11 cellular contexts compared by ENCODE assay signal in genomic region chr16:56611281-56611833, GRCh38. TPM values are rescaled to one million over a fixed set of nuclear protein-coding genes. Genes with fewer than 3 reads are reported as not detected.
DNase-seq lines count a peak whose midpoint lies in the region; ATAC-seq and TF ChIP-seq lines count a peak whose summit lies in the region.
"Had no signal": no experiment of that assay in that cellular context is flagged by ENCODE, and none has a peak within 500 bp of the region (broad histone marks: within the 10 kb centered on the region; RNA-seq: fewer than 3 reads in every experiment).

No MANE protein-coding gene starts in this region.

- ATAC-seq in activated B cell treated with CpG ODN at 0.5 μM for 24 hours (ENCODE audit: low read depth) (no peak), sciatic nerve (peak; percentile 13), HG02840 (IDR thresholded peaks at IDR 0.05; ENCODE audit: low FRiP score, unreplicated experiment) (no peak)
- ATAC-seq: K562 had no signal

- H3K36me3 Mint-ChIP-seq in activated B cell treated with CpG ODN at 0.5 μM for 24 hours (ENCODE audit: low read depth): no peaks in the 10 kb centered on the region

- no peaks in the 10 kb centered on the region for H3K9me3 Mint-ChIP-seq in activated B cell treated with CpG ODN at 0.5 μM for 24 hours

- TF ChIP-seq CTCF in activated B cell treated with CpG ODN at 0.5 μM for 24 hours (IDR thresholded peaks at IDR 0.05): no peak

- in situ Hi-C loops in Caki2 (cut with HindIII; ENCODE audit: low pct_unique_long_range_greater_than_20kb, low sequenced_read_pairs): no loop called here

- POLR2A ChIA-PET in activated B cell treated with CpG ODN at 0.5 μM for 24 hours (lab: Charles Lee): interaction anchor here (0.8 to 1.2 kb wide), 2 partner anchors 11 to 13 kb away, joined by 3 to 5 read pairs; no protein-coding TSS in a partner anchor

- H3K27ac Mint-ChIP-seq in activated B cell treated with CpG ODN at 0.5 μM for 24 hours: peak overlapping the region; percentile 87

- CTCF ChIA-PET in activated B cell treated with CpG ODN at 0.5 μM for 24 hours (lab: Charles Lee): interaction anchor here (0.8 to 1.5 kb wide), 3 partner anchors 11 to 90 kb away, joined by 3 to 5 read pairs (median 3); no protein-coding TSS in a partner anchor

- H3K4me3 Mint-ChIP-seq in activated B cell treated with CpG ODN at 0.5 μM for 24 hours: peak overlapping the region; percentile 4

- DNase-seq in Caki2 (ENCODE audit: low read depth) (peak; percentile 89), activated B cell treated with CpG ODN at 0.5 μM for 24 hours (no peak), globus pallidus (ENCODE audit: low spot score) (peak; percentile 59), sciatic nerve (ENCODE audit: low spot score) (no peak), NCI-H1092 treated with DMSO at 0.1 percent for 48 hours (lab: John Stamatoyannopoulos, UW) (no peak), NCI-H146 treated with DMSO at 0.1 percent for 48 hours (lab: John Stamatoyannopoulos, UW; ENCODE audit: unreplicated experiment) (no peak), NCI-H345 treated with DMSO at 0.1 percent for 48 hours (lab: John Stamatoyannopoulos, UW; ENCODE audit: unreplicated experiment) (no peak)
- DNase-seq: activated CD4-positive, CD25-positive, alpha-beta regulatory T cell; islet precursor cell had no signal

- H3K4me1 Mint-ChIP-seq in activated B cell treated with CpG ODN at 0.5 μM for 24 hours: peaks cover 36% of the 10 kb centered on the region

- intact Hi-C loops in activated B cell treated with CpG ODN at 0.5 μM for 24 hours (cut with micrococcal nuclease) (no loop called here), sciatic nerve (cut with DNase I) (loop anchor here (5.0 kb wide), 1 partner anchor 1716 kb away; no protein-coding TSS in a partner anchor)

- H3K27me3 Mint-ChIP-seq in activated B cell treated with CpG ODN at 0.5 μM for 24 hours: no peaks in the 10 kb centered on the region

RNA-seq across cellular contexts. Expression of gene MT2A, which starts 3.0 kb away (rescaled TPM):
- 149 and 195 TPM in 2 replicates for total RNA-seq in Caki2 (2014; rRNA removed; shearing (Covaris generic); ENCODE audit: low replicate concordance)
- total RNA-seq in activated B cell treated with CpG ODN at 0.5 μM for 24 hours (72.7 and 77.4 TPM in 2 replicates), sciatic nerve (163 TPM)

RNA-seq across cellular contexts. Expression of gene MT1E, which starts 14.2 kb away (rescaled TPM):
- not detected in 2 replicates for total RNA-seq in Caki2 (2014; rRNA removed; shearing (Covaris generic); ENCODE audit: low replicate concordance)
- 2.8 and 4.2 TPM in 2 replicates for total RNA-seq in activated B cell treated with CpG ODN at 0.5 μM for 24 hours
- total RNA-seq in sciatic nerve: 44.7 TPM

RNA-seq across cellular contexts. Expression of gene MT1M, which starts 21.1 kb away (rescaled TPM):
- total RNA-seq in Caki2 (2014; rRNA removed; shearing (Covaris generic); ENCODE audit: low replicate concordance): not detected in 2 replicates
- total RNA-seq in activated B cell treated with CpG ODN at 0.5 μM for 24 hours: not detected in 2 replicates
- total RNA-seq in sciatic nerve: 6.7 TPM
- total RNA-seq: K562 had no signal

RNA-seq across cellular contexts. Expression of gene MT3, which starts 22.0 kb away (rescaled TPM):
- total RNA-seq in Caki2 (2014; rRNA removed; shearing (Covaris generic); ENCODE audit: low replicate concordance): not detected in 2 replicates
- total RNA-seq in activated B cell treated with CpG ODN at 0.5 μM for 24 hours (not detected in 2 replicates), sciatic nerve (94.5 TPM)
- total RNA-seq: K562 had no signal

RNA-seq across cellular contexts. Expression of gene MT1A, which starts 27.1 kb away (rescaled TPM):
- total RNA-seq in Caki2 (2014; rRNA removed; shearing (Covaris generic); ENCODE audit: low replicate concordance): not detected in 2 replicates
- total RNA-seq in activated B cell treated with CpG ODN at 0.5 μM for 24 hours: not detected in 2 replicates
- total RNA-seq in sciatic nerve: 1.8 TPM
- total RNA-seq: K562 had no signal

Comparison
In these comparisons a context has a peak if more than half of its experiments do, and no peak if none do; other contexts are left out.
1. DNase-seq: peak in Caki2 (single experiment) and globus pallidus (single experiment); none in activated B cell treated with CpG ODN at 0.5 μM for 24 hours (single experiment), sciatic nerve (single experiment), NCI-H1092 treated with DMSO at 0.1 percent for 48 hours (single experiment), NCI-H146 treated with DMSO at 0.1 percent for 48 hours (single experiment) and NCI-H345 treated with DMSO at 0.1 percent for 48 hours (single experiment).